In genomic region chr17:74176546-74177001, GRCh38 we compare ENCODE assay signal across 8 cellular contexts. TPM values are rescaled to one million over a fixed set of nuclear protein-coding genes. Genes with fewer than 3 reads are reported as not detected.
DNase-seq lines count a peak whose midpoint lies in the region; ATAC-seq and TF ChIP-seq lines count a peak whose summit lies in the region.

No MANE protein-coding gene starts in this region.

- H3K9me3 ChIP-seq in MG63 = no peaks in the 10 kb centered on the region
- H3K9me3 ChIP-seq in adrenal gland (replicated peaks in 1 of 3) = no peaks in the 10 kb centered on the region

- in situ Hi-C loops in G401 (cut with HindIII; ENCODE audit: low sequenced_read_pairs) = no loop called here

- DNase-seq in G401 (ENCODE audit: low spot score) (peak; percentile 76), MG63 (peak; percentile 57), SHP77 (lab: John Stamatoyannopoulos, UW) (peak; percentile 85 to 86), adrenal gland (peak; percentile 42 to 85 (median 65)), left ventricle myocardium superior (peak; percentile 60), retina (peak; percentile 88)

- H3K4me3 ChIP-seq in MG63 (no peak overlapping the region), adrenal gland (no peak overlapping the region)

- H3K27me3 ChIP-seq in MG63 = peaks cover 7% of the 10 kb centered on the region
- H3K27me3 ChIP-seq in adrenal gland = no peaks in the 10 kb centered on the region

- TF ChIP-seq POLR2A in adrenal gland (IDR thresholded peaks at IDR 0.05) = no peak

- intact Hi-C loops in adrenal gland (cut with DNase I) = loop anchor here (5.0 to 10.0 kb wide), 2 partner anchors 742 to 744 kb away; no protein-coding TSS in a partner anchor
- intact Hi-C loops in left ventricle myocardium superior (cut with micrococcal nuclease) = no loop called here

- no peaks in the 10 kb centered on the region for H3K36me3 ChIP-seq in MG63
- no peaks in the 10 kb centered on the region for H3K36me3 ChIP-seq in adrenal gland (replicated peaks in 1 of 2)

- ATAC-seq in left ventricle myocardium superior (peak; percentile 88), HG02840 (IDR thresholded peaks at IDR 0.05; ENCODE audit: low FRiP score, unreplicated experiment) (no peak), GM19035 (IDR thresholded peaks at IDR 0.05; ENCODE audit: unreplicated experiment) (no peak)

- no peaks in the 10 kb centered on the region for H3K4me1 ChIP-seq in adrenal gland (replicated peaks in 1 of 2)

- peak; percentile 69 to 80 (median 74) for TF ChIP-seq CTCF in adrenal gland (IDR thresholded peaks at IDR 0.05)

- WGBS in adrenal gland, 4 donors = 36 to 43% (median 41%) methylated on average over 10 of the region's 10 CpGs

- H3K27ac ChIP-seq in adrenal gland = no peak overlapping the region

RNA-seq across cellular contexts. Expression of gene RPL38, which starts 26.9 kb away (rescaled TPM):
- 1,888 and 3,125 TPM in 2 replicates for total RNA-seq in G401 (2014; rRNA removed; shearing (Covaris generic))
- total RNA-seq in MG63 (2014; rRNA removed; shearing (Covaris generic); ENCODE audit: low replicate concordance) = 1,119 and 3,764 TPM in 2 replicates
- total RNA-seq in adrenal gland (100 to 1,000 TPM; 136 to 899 (median 690) TPM), left ventricle myocardium superior (724 TPM)
- 1,000 to 10,000 TPM in 2 of 3 donors, 100 to 1,000 TPM in 1; 998 to 1,921 (median 1,717) TPM for polyA plus RNA-seq in adrenal gland

RNA-seq across cellular contexts. Expression of gene TTYH2, which starts 36.8 kb away (rescaled TPM):
- total RNA-seq in G401 (2014; rRNA removed; shearing (Covaris generic)) = 3.4 and 7.6 TPM in 2 replicates
- total RNA-seq in MG63 (2014; rRNA removed; shearing (Covaris generic); ENCODE audit: low replicate concordance) = 1.8 and 1.9 TPM in 2 replicates
- total RNA-seq in adrenal gland (10 to 100 TPM in 4 of 8 donors, 1 to 10 TPM in 4; 4.3 to 24.0 (median 9.9) TPM), left ventricle myocardium superior (42.6 TPM)
- polyA plus RNA-seq in adrenal gland = 10 to 100 TPM in 1 of 3 donors, 1 to 10 TPM in 2; 2.9 to 40.5 (median 5.6) TPM
